8 cellular contexts compared by ENCODE assay signal in the genomic region with DNA sequence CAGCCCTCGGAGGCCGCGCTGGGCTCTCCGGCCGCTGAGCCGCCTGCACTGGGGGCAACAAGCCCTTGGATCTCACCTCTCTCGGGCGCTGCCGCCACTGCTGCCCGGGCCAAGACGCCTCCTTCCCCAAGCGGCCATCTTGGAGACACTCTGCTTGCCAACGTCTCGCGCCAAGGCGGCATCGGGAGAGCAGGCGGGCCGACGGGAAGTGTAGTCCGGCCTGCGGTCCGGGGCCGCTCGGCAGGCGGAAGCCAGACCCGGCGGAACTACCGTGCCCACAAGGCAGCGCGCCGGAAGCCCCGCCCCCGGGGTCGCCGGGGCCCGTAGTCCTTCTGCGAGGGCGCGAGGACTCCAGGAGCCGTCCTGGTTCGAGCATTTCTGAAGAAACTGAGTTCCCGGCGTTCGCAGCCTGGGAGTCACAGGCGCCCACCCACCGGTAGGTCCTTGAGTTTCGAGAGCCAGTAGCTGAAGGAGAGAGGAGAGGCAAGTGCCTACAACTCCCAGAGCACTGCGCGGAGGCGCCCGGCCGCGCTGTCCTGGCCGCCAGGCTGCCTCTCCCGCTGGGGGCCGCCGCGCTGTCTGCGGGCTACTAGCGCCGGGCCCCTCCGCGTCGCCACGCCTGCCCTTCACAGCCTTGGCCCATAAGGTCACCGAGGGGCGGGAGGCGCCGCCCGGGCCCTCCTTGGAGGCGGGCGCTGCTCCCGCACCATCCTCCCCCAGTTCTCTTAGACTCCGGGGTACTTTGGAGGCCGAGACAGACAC. TPM values are rescaled to one million over a fixed set of nuclear protein-coding genes. Genes with fewer than 3 reads are reported as not detected.
A peak's percentile ranks its signal among the peaks of the same experiment; 100 is the strongest.
DNase-seq lines count a peak whose midpoint lies in the region; ATAC-seq and TF ChIP-seq lines count a peak whose summit lies in the region.

A gene with protein sequence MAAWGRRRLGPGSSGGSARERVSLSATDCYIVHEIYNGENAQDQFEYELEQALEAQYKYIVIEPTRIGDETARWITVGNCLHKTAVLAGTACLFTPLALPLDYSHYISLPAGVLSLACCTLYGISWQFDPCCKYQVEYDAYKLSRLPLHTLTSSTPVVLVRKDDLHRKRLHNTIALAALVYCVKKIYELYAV (minus strand): TSS at position 147 of the 762 bp plus-strand sequence. CDS start 9 bp downstream, at position 138.

- H3K4me3 ChIP-seq in psoas muscle (peak within 1 kb of the TSS; percentile 97), urinary bladder (ENCODE audit: low read depth, low read length) (peak within 1 kb of the TSS; percentile 98)

- peaks cover 67% of the 10 kb centered on the region for H3K4me1 ChIP-seq in psoas muscle
- peaks cover 4% of the 10 kb centered on the region for H3K4me1 ChIP-seq in urinary bladder (ENCODE audit: insufficient read depth)

- H3K27me3 ChIP-seq in psoas muscle (ENCODE audit: insufficient read depth in 3 of 3, low read length in 2 of 3): no peaks in the 10 kb centered on the region

- DNase-seq in NCI-H187 (lab: John Stamatoyannopoulos, UW) (peak; percentile 61 to 70), T-helper 2 cell (peak; percentile 90 to 98 (median 92)), left ventricle myocardium superior (peak; percentile 99), psoas muscle (peak; percentile 97 to 99)

- TF ChIP-seq CTCF in psoas muscle (IDR thresholded peaks at IDR 0.05): no peak

- H3K27ac ChIP-seq in angular gyrus (ENCODE audit: low read depth, low read length) (peak within 1 kb of the TSS; percentile 93), psoas muscle (peak within 1 kb of the TSS; percentile 99), urinary bladder (ENCODE audit: low read depth) (peak within 1 kb of the TSS; percentile 98)

- H3K36me3 ChIP-seq in psoas muscle (ENCODE audit: insufficient read depth in 1 of 2, low read depth in 1 of 2) (peaks cover 0 to 14% of the 10 kb centered on the region in 2 donors), urinary bladder (ENCODE audit: insufficient read depth) (no peaks in the 10 kb centered on the region)

- peak; percentile 86 for ATAC-seq in GM18502 (IDR thresholded peaks at IDR 0.05; ENCODE audit: poor library complexity, unreplicated experiment)
- peak; percentile 83 for ATAC-seq in HG02943 (IDR thresholded peaks at IDR 0.05; ENCODE audit: low read depth, unreplicated experiment)
- peak; percentile 93 for ATAC-seq in left ventricle myocardium superior
- peak; percentile 84 to 92 (median 86) for ATAC-seq in psoas muscle

- 0 to 1% (median 0%) methylated on average over 53 to 76 of the region's 76 CpGs for whole genome bisulfite sequencing in psoas muscle, 3 donors
- WGBS in urinary bladder: under 1% methylated on average over 76 of the region's 76 CpGs

- no peaks in the 10 kb centered on the region for H3K9me3 ChIP-seq in psoas muscle

- intact Hi-C loops in left ventricle myocardium superior (cut with micrococcal nuclease): no loop called here
- intact Hi-C loops in psoas muscle (cut with DNase I): loop anchor here (5.0 kb wide), 5 partner anchors 42 to 172 kb away; a partner anchor contains a TSS

RNA-seq across cellular contexts. Expression of the gene that starts here (rescaled TPM):
- total RNA-seq in left ventricle myocardium superior (31.5 TPM), psoas muscle (10 to 100 TPM; 52.9 to 78.4 (median 58.6) TPM), urinary bladder (6.6 TPM)
- polyA plus RNA-seq in psoas muscle (100 to 1,000 TPM in 2 of 3 donors, 10 to 100 TPM in 1; 89.6 to 159 (median 109) TPM), urinary bladder (24.7 TPM)

Comparison
In these comparisons a context has a peak if more than half of its experiments do, and no peak if none do; other contexts are left out.
1. Peak in every context shown above with its lines: DNase-seq, ATAC-seq, H3K4me3 ChIP-seq and H3K27ac ChIP-seq.